Comparison of ENCODE assay signal across 8 cellular contexts in genomic region chr9:121207371-121207940, GRCh38. TPM values are rescaled to one million over a fixed set of nuclear protein-coding genes. Genes with fewer than 3 reads are reported as not detected.
DNase-seq lines count a peak whose midpoint lies in the region; ATAC-seq and TF ChIP-seq lines count a peak whose summit lies in the region.

No MANE protein-coding gene starts in this region.

- H3K36me3 ChIP-seq in upper lobe of right lung = no peaks in the 10 kb centered on the region

- no peaks in the 10 kb centered on the region for H3K9me3 Mint-ChIP-seq in activated naive CD4-positive, alpha-beta T cell treated with anti-CD3 and anti-CD28 coated beads, Interleukin-2, amount 10 ng/mL, durations not matched to agents 7 days and 5 days

- peak; percentile 86 for ATAC-seq in HG02870 (IDR thresholded peaks at IDR 0.05; ENCODE audit: unreplicated experiment)
- ATAC-seq in upper lobe of right lung = peak; percentile 50

- peaks cover 38% of the 10 kb centered on the region for H3K4me1 Mint-ChIP-seq in activated naive CD4-positive, alpha-beta T cell treated with anti-CD3 and anti-CD28 coated beads, Interleukin-2, amount 10 ng/mL, durations not matched to agents 7 days and 5 days

- H3K4me3 ChIP-seq in upper lobe of right lung = no peak overlapping the region

- no peaks in the 10 kb centered on the region for H3K4me1 ChIP-seq in upper lobe of right lung

- H3K4me3 Mint-ChIP-seq in activated naive CD4-positive, alpha-beta T cell treated with anti-CD3 and anti-CD28 coated beads, Interleukin-2, amount 10 ng/mL, durations not matched to agents 7 days and 5 days = no peak overlapping the region

- peaks cover 2% of the 10 kb centered on the region for H3K36me3 Mint-ChIP-seq in activated naive CD4-positive, alpha-beta T cell treated with anti-CD3 and anti-CD28 coated beads, Interleukin-2, amount 10 ng/mL, durations not matched to agents 7 days and 5 days

- TF ChIP-seq CTCF in upper lobe of right lung (IDR thresholded peaks at IDR 0.05) = no peak

- no peak for DNase-seq in activated naive CD4-positive, alpha-beta T cell treated with anti-CD3 and anti-CD28 coated beads, Interleukin-2, amount 10 ng/mL, durations not matched to agents 7 days and 5 days
- DNase-seq in activated naive CD4-positive, alpha-beta T cell treated with anti-CD3 and anti-CD28 coated beads, Interleukin-2, amount 50 U/mL, for 16 hours = no peak
- DNase-seq in NAMALWA (ENCODE audit: low spot score) = peak; percentile 58
- DNase-seq in upper lobe of right lung = no peak
- no peak for DNase-seq in NCI-H2227 (lab: John Stamatoyannopoulos, UW; ENCODE audit: unreplicated experiment)
- DNase-seq in DMS153 (lab: John Stamatoyannopoulos, UW) = no peak
- no peak for DNase-seq in NCI-H1092 (lab: John Stamatoyannopoulos, UW)

- H3K27ac ChIP-seq in upper lobe of right lung = peak overlapping the region; percentile 27

- H3K27me3 ChIP-seq in upper lobe of right lung = no peaks in the 10 kb centered on the region

- no peaks in the 10 kb centered on the region for H3K9me3 ChIP-seq in upper lobe of right lung

- H3K27me3 Mint-ChIP-seq in activated naive CD4-positive, alpha-beta T cell treated with anti-CD3 and anti-CD28 coated beads, Interleukin-2, amount 10 ng/mL, durations not matched to agents 7 days and 5 days = peaks cover 5% of the 10 kb centered on the region

- intact Hi-C loops in upper lobe of right lung (cut with DNase I) = no loop called here

- CTCF ChIA-PET in activated naive CD4-positive, alpha-beta T cell treated with anti-CD3 and anti-CD28 coated beads, Interleukin-2, amount 10 ng/mL, durations not matched to agents 7 days and 5 days (lab: Charles Lee) = interaction anchor here (0.9 kb wide), 1 partner anchor 12 kb away, joined by 4 read pairs; no protein-coding TSS in a partner anchor

- H3K27ac Mint-ChIP-seq in activated naive CD4-positive, alpha-beta T cell treated with anti-CD3 and anti-CD28 coated beads, Interleukin-2, amount 10 ng/mL, durations not matched to agents 7 days and 5 days = peak overlapping the region; percentile 40

RNA-seq across cellular contexts. Expression of gene RAB14, which starts 5.8 kb away (rescaled TPM):
- 104 TPM for total RNA-seq in upper lobe of right lung
